ENCODE assay signal across 8 cellular contexts in the genomic region with DNA sequence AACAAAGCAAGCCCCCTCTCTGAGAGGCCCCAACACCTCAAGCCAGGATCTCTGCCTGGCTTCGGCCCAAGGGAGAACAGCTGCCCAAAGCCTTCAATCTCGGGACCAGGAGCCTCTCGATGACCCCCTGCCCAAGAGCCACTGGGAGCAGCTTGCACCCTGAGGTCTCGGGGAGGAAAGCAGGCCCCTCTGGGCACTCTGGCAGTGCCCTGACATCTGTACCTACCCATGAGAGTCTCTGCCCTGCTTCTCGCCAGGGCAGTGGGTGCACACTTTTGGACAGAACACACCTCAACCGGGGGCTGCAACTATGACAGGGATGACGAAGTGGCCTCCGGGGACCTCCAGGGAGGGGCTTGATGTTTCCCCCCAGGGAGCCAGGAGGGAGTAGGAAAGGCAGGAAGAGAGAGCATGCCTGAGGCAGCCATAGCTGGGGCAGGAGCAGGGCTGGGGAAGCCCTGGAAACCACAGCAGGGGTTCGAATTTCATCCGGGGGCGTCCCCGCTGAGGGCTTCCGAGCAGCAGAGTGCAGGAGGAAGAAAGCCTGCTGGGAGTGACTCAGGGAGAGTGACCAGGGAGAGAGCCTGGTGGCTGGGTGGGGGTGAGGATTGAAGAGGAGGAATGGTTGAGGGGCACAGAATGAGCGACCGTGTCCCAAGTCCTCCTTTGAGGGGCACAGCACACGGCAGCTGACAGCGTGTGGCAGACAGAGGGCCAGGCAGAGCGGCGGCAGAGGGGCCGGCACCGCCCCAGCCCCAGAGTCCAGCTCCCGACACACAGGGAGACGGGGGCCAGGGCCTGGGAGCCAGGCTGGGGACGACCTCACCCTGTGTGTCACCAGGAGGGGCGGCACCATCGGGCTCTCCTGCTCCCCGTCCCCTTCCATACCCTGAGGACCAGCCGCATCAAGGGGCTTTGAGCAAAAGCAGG. TPM values are rescaled to one million over a fixed set of nuclear protein-coding genes. Genes with fewer than 3 reads are reported as not detected.
A peak's percentile ranks its signal among the peaks of the same experiment; 100 is the strongest.
DNase-seq lines count a peak whose midpoint lies in the region; ATAC-seq and TF ChIP-seq lines count a peak whose summit lies in the region.

No MANE protein-coding gene starts in this region.

- H3K4me3 ChIP-seq in AG09309 (ENCODE audit: control insufficient read depth, low read depth, low read length) (peak overlapping the region; percentile 67), HCT116 (replicated peaks in 1 of 2; ENCODE audit: low read depth in 1 of 2, low read length in 2 of 2) (peak overlapping the region; percentile 67 to 76), WI38 (ENCODE audit: low read depth, low read length) (peak overlapping the region; percentile 75), foreskin fibroblast (ENCODE audit: low read depth in 1 of 2, low read length in 2 of 2) (peak overlapping the region; percentile 73 to 79)

- POLR2A ChIA-PET in HCT116 (lab: Charles Lee) = no interaction called here

- ATAC-seq in HCT116 (peak; percentile 43), HG03097 (IDR thresholded peaks at IDR 0.05; ENCODE audit: low FRiP score, unreplicated experiment) (no peak)

- no peaks in the 10 kb centered on the region for H3K27me3 ChIP-seq in HCT116 (ENCODE audit: insufficient read depth, low read length)

- no peak for TF ChIP-seq POLR2A in HCT116 (IDR thresholded peaks at IDR 0.05; ENCODE audit: borderline replicate concordance, extremely low read depth, insufficient read depth, insufficient read length)

- no peak for TF ChIP-seq RAD21 in HCT116 (IDR thresholded peaks at IDR 0.05; ENCODE audit: low read depth)

- H3K9me2 ChIP-seq in HCT116 (ENCODE audit: insufficient read depth) = no peaks in the 10 kb centered on the region

- no peak overlapping the region for H2AFZ ChIP-seq in HCT116 (ENCODE audit: low read depth, low read length, poor library complexity, severe bottlenecking)

- H3K4me2 ChIP-seq in HCT116 (ENCODE audit: low read length) = peak overlapping the region; percentile 84

- no TSS peak for BruUV-seq in HCT116 (replicated peaks; lab: Mats Ljungman, UMichigan)

- H3K27ac ChIP-seq in HCT116 (ENCODE audit: low read depth, low read length) = peak overlapping the region; percentile 67

- no peaks in the 10 kb centered on the region for H3K9me3 ChIP-seq in HCT116 (ENCODE audit: control insufficient read depth in 1 of 2, insufficient read depth in 1 of 2, low read depth in 1 of 2, low read length in 2 of 2)

- intact Hi-C loops in HCT116 (cut with micrococcal nuclease) (no loop called here), posterior vena cava (cut with DNase I) (no loop called here)

- H3K36me3 ChIP-seq in HCT116 (ENCODE audit: control insufficient read depth in 1 of 2, insufficient read depth in 2 of 2, low read length in 2 of 2) = peaks cover 14 to 21% of the 10 kb centered on the region in 2 experiments; a peak in 3 of 4 replicates

- peak overlapping the region; percentile 84 for H3K9ac ChIP-seq in HCT116 (ENCODE audit: low read length)

- peaks cover 61% of the 10 kb centered on the region for H3K79me2 ChIP-seq in HCT116 (ENCODE audit: insufficient read depth, low read length)

- CTCF ChIA-PET in HCT116 (lab: Charles Lee) = no interaction called here

- peaks cover 1% of the 10 kb centered on the region; the same call in 1 of the 2 replicates for H4K20me1 ChIP-seq in HCT116 (ENCODE audit: insufficient read depth)

- no peak for TF ChIP-seq CTCF in AG09309 (IDR thresholded peaks at IDR 0.05; ENCODE audit: control insufficient read depth, insufficient read depth, low read depth, low read length, missing control alignments)
- no peak for TF ChIP-seq CTCF in HCT116 (IDR thresholded peaks at IDR 0.05 in 2 of 3, conservative IDR thresholded peaks at IDR 0.05 in 1 of 3; ENCODE audit: borderline replicate concordance in 1 of 3, insufficient read depth in 1 of 3, low read depth in 2 of 3, low read length in 2 of 3)
- TF ChIP-seq CTCF in WI38 (IDR thresholded peaks at IDR 0.05; ENCODE audit: low read depth, low read length) = no peak
- TF ChIP-seq CTCF in foreskin fibroblast (IDR thresholded peaks at IDR 0.05; ENCODE audit: low read depth, low read length) = no peak

- RAD21 ChIA-PET in HCT116 (lab: Charles Lee; ENCODE audit: low non-redundant PET in 1 of 2, low total read pairs in 2 of 2, uncharacterized antibody in 2 of 2, unreplicated experiment in 2 of 2) = interaction anchor here in 1 of 2 experiments (1.2 kb wide), 1 partner anchor 21 kb away, joined by 3 read pairs; no protein-coding TSS in a partner anchor

- H3K4me1 ChIP-seq in HCT116 (ENCODE audit: control insufficient read depth in 1 of 2, insufficient read depth in 2 of 2, low read length in 2 of 2) = peaks cover 15 to 35% of the 10 kb centered on the region in 2 experiments

- DNase-seq in AG09309 (ENCODE audit: low read depth) (peak; percentile 39), HCT116 (ENCODE audit: low read depth, low spot score) (no peak), foreskin fibroblast (peak; percentile 88 to 93), posterior vena cava (ENCODE audit: low spot score) (peak; percentile 81), NCI-H446 treated with DMSO at 0.1 percent for 48 hours (lab: John Stamatoyannopoulos, UW) (no peak), OCI-M1 (lab: John Stamatoyannopoulos, UW) (no peak)

TF ChIP-seq in HCT116, 20 proteins besides CTCF, POLR2A, EP300 and RAD21:
- no peak for TF ChIP-seq FOSL1 (IDR thresholded peaks at IDR 0.05; ENCODE audit: low read depth)
- TF ChIP-seq, protein P1, sequence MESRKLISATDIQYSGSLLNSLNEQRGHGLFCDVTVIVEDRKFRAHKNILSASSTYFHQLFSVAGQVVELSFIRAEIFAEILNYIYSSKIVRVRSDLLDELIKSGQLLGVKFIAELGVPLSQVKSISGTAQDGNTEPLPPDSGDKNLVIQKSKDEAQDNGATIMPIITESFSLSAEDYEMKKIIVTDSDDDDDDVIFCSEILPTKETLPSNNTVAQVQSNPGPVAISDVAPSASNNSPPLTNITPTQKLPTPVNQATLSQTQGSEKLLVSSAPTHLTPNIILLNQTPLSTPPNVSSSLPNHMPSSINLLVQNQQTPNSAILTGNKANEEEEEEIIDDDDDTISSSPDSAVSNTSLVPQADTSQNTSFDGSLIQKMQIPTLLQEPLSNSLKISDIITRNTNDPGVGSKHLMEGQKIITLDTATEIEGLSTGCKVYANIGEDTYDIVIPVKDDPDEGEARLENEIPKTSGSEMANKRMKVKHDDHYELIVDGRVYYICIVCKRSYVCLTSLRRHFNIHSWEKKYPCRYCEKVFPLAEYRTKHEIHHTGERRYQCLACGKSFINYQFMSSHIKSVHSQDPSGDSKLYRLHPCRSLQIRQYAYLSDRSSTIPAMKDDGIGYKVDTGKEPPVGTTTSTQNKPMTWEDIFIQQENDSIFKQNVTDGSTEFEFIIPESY (IDR thresholded peaks at IDR 0.05; ENCODE audit: extremely low read depth, insufficient replicate concordance, low read length) = no peak
- 0 out of 2 replicates have a peak, but pooled peaks have one; percentile 34 for TF ChIP-seq POLR2AphosphoS5 (IDR thresholded peaks at IDR 0.05; ENCODE audit: low read depth, low read length)
- TF ChIP-seq, protein P2, sequence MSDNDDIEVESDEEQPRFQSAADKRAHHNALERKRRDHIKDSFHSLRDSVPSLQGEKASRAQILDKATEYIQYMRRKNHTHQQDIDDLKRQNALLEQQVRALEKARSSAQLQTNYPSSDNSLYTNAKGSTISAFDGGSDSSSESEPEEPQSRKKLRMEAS (IDR thresholded peaks at IDR 0.05) = peak; percentile 32; the same call in 1 of the 2 replicates
- TF ChIP-seq EGR1 (IDR thresholded peaks at IDR 0.05; ENCODE audit: low read depth) = peak; percentile 91
- TF ChIP-seq YY1 (IDR thresholded peaks at IDR 0.05; ENCODE audit: extremely low read depth, insufficient replicate concordance, low read depth, low read length) = peak; percentile 9

RNA-seq across cellular contexts. Expression of gene LPCAT1, which starts 1.8 kb away (rescaled TPM):
- total RNA-seq in HCT116 (2021; ENCODE audit: unreplicated experiment) = 75.0 TPM
- polyA plus RNA-seq in HCT116 (2012) = 33.5 and 34.7 TPM in 2 replicates
- total RNA-seq in posterior vena cava = 10 to 100 TPM; 30.8 to 36.9 TPM

Comparison
In these comparisons a context has a peak if more than half of its experiments do, and no peak if none do; other contexts are left out.
1. DNase-seq: peak in AG09309 (single experiment), foreskin fibroblast (2 of 2) and posterior vena cava (single experiment); none in HCT116 (single experiment), NCI-H446 treated with DMSO at 0.1 percent for 48 hours (single experiment) and OCI-M1 (single experiment).
2. Peak in every context shown above with its lines, with median percentiles within 50 percentile points of each other: H3K4me3 ChIP-seq.